Comparison of ENCODE assay signal across 1 cellular context in the genomic region with DNA sequence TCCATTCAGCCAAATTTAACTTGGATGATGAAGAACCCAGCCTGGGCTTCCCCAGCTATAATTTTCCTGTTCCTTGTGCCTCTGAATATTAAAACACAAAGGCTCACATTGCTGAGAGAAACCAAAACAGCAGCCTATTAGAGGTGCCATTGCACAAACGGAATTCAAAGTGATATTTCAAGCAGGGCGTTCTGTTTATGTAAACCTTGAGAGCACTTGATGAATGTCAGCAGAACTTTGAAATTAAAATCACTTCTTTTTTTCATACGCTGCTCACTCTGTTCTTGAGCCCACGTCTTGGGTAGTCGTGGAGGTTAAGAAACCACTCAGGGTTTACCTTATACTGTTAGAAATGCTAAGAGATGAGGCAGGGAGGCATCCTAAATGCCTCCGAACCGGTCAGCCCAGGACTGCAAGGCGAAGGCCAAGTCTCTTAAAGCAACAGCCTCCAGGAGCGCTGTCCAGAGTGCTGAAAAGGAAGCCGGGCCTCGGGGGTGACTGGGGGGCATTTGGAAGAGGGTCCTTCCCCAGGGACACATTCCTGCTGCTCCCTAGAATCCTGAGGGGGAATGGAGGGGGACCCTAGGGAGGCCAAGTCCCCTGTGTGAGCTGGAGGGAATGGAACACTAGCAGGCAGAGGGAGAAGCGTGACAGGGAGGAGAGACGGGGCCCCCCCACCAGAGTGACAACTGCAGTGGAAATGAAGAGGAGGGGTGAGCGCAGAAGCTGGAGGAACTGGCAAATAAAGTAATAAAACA.
TF ChIP-seq lines count a peak whose summit lies in the region.

No MANE protein-coding gene starts in this region.

TF ChIP-seq in HEK293, 187 proteins besides CTCF, POLR2A, EP300 and RAD21 (continued from another document):
- no peak for TF ChIP-seq ZNF335 (tag by site-specific recombination; conservative IDR thresholded peaks at IDR 0.05)
- no peak for TF ChIP-seq MYNN (tag by site-specific recombination; IDR thresholded peaks at IDR 0.05; ENCODE audit: borderline replicate concordance)
- TF ChIP-seq ZNF792 (tag by site-specific recombination; IDR thresholded peaks at IDR 0.05), result no peak
- no peak for TF ChIP-seq REPIN1 (tag by site-specific recombination; IDR thresholded peaks at IDR 0.05; ENCODE audit: low read depth)
- peak; percentile 89 for TF ChIP-seq SCRT2 (tag by site-specific recombination; IDR thresholded peaks at IDR 0.05)
- TF ChIP-seq, protein P1, sequence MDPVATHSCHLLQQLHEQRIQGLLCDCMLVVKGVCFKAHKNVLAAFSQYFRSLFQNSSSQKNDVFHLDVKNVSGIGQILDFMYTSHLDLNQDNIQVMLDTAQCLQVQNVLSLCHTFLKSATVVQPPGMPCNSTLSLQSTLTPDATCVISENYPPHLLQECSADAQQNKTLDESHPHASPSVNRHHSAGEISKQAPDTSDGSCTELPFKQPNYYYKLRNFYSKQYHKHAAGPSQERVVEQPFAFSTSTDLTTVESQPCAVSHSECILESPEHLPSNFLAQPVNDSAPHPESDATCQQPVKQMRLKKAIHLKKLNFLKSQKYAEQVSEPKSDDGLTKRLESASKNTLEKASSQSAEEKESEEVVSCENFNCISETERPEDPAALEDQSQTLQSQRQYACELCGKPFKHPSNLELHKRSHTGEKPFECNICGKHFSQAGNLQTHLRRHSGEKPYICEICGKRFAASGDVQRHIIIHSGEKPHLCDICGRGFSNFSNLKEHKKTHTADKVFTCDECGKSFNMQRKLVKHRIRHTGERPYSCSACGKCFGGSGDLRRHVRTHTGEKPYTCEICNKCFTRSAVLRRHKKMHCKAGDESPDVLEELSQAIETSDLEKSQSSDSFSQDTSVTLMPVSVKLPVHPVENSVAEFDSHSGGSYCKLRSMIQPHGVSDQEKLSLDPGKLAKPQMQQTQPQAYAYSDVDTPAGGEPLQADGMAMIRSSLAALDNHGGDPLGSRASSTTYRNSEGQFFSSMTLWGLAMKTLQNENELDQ (tag by site-specific recombination; IDR thresholded peaks at IDR 0.05; ENCODE audit: low read depth), result no peak
- TF ChIP-seq, protein P2, sequence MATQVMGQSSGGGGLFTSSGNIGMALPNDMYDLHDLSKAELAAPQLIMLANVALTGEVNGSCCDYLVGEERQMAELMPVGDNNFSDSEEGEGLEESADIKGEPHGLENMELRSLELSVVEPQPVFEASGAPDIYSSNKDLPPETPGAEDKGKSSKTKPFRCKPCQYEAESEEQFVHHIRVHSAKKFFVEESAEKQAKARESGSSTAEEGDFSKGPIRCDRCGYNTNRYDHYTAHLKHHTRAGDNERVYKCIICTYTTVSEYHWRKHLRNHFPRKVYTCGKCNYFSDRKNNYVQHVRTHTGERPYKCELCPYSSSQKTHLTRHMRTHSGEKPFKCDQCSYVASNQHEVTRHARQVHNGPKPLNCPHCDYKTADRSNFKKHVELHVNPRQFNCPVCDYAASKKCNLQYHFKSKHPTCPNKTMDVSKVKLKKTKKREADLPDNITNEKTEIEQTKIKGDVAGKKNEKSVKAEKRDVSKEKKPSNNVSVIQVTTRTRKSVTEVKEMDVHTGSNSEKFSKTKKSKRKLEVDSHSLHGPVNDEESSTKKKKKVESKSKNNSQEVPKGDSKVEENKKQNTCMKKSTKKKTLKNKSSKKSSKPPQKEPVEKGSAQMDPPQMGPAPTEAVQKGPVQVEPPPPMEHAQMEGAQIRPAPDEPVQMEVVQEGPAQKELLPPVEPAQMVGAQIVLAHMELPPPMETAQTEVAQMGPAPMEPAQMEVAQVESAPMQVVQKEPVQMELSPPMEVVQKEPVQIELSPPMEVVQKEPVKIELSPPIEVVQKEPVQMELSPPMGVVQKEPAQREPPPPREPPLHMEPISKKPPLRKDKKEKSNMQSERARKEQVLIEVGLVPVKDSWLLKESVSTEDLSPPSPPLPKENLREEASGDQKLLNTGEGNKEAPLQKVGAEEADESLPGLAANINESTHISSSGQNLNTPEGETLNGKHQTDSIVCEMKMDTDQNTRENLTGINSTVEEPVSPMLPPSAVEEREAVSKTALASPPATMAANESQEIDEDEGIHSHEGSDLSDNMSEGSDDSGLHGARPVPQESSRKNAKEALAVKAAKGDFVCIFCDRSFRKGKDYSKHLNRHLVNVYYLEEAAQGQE (tag by site-specific recombination; IDR thresholded peaks at IDR 0.05), result peak; percentile 97
- TF ChIP-seq, protein P3, sequence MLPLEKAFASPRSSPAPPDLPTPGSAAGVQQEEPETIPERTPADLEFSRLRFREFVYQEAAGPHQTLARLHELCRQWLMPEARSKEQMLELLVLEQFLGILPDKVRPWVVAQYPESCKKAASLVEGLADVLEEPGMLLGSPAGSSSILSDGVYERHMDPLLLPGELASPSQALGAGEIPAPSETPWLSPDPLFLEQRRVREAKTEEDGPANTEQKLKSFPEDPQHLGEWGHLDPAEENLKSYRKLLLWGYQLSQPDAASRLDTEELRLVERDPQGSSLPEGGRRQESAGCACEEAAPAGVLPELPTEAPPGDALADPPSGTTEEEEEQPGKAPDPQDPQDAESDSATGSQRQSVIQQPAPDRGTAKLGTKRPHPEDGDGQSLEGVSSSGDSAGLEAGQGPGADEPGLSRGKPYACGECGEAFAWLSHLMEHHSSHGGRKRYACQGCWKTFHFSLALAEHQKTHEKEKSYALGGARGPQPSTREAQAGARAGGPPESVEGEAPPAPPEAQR (tag by site-specific recombination; IDR thresholded peaks at IDR 0.05), result no peak
- TF ChIP-seq RBAK (tag by site-specific recombination; IDR thresholded peaks at IDR 0.05), result no peak
- TF ChIP-seq ZNF302 (tag by site-specific recombination; IDR thresholded peaks at IDR 0.05; ENCODE audit: low read depth), result no peak
- TF ChIP-seq YY2 (tag by site-specific recombination; IDR thresholded peaks at IDR 0.05), result no peak
- TF ChIP-seq ZNF239 (tag by site-specific recombination; IDR thresholded peaks at IDR 0.05), result no peak
TF ChIP-seq in HEK293: peak in this region for 3.
